ENCODE assay signal across 11 cellular contexts in genomic region chr18:9877655-9878014, GRCh38. TPM values are rescaled to one million over a fixed set of nuclear protein-coding genes. Genes with fewer than 3 reads are reported as not detected.
A peak's percentile ranks its signal among the peaks of the same experiment; 100 is the strongest.
DNase-seq lines count a peak whose midpoint lies in the region; ATAC-seq and TF ChIP-seq lines count a peak whose summit lies in the region.
"Had no signal": no experiment of that assay in that cellular context is flagged by ENCODE, and none has a peak within 500 bp of the region (broad histone marks: within the 10 kb centered on the region; RNA-seq: fewer than 3 reads in every experiment).

No MANE protein-coding gene starts in this region.

- H3K36me3 ChIP-seq in HCT116 (ENCODE audit: control insufficient read depth in 1 of 2, insufficient read depth in 2 of 2, low read length in 2 of 2) (no peaks in the 10 kb centered on the region), hepatocyte (replicated peaks; ENCODE audit: insufficient read depth, low read depth) (no peaks in the 10 kb centered on the region), spleen (no peaks in the 10 kb centered on the region)

- H4K20me1 ChIP-seq in HCT116 (ENCODE audit: insufficient read depth) (no peaks in the 10 kb centered on the region), hepatocyte (ENCODE audit: insufficient read depth, poor library complexity, severe bottlenecking) (no peaks in the 10 kb centered on the region)

- H3K4me3 Mint-ChIP-seq in activated T-helper 17 cell treated with anti-CD3 and anti-CD28 coated beads, Interleukin-2, amount 50 U/mL, for 72 hours, result peak overlapping the region; percentile 50

- TF ChIP-seq POLR2A in HCT116 (IDR thresholded peaks at IDR 0.05; ENCODE audit: borderline replicate concordance, extremely low read depth, insufficient read depth, insufficient read length) (no peak), spleen (IDR thresholded peaks at IDR 0.05) (no peak)

- H3K9me2 ChIP-seq in HCT116 (ENCODE audit: insufficient read depth) (no peaks in the 10 kb centered on the region), hepatocyte (replicated peaks; ENCODE audit: insufficient read depth) (no peaks in the 10 kb centered on the region)

- H3K27me3 Mint-ChIP-seq in activated T-helper 17 cell treated with anti-CD3 and anti-CD28 coated beads, Interleukin-2, amount 50 U/mL, for 72 hours, result peaks cover 17% of the 10 kb centered on the region

- H3K27me3 ChIP-seq in HCT116 (ENCODE audit: insufficient read depth, low read length) (no peaks in the 10 kb centered on the region), hepatocyte (no peaks in the 10 kb centered on the region), spleen (replicated peaks in 1 of 7) (no peaks in the 10 kb centered on the region)

- H3K4me1 ChIP-seq in HCT116 (ENCODE audit: control insufficient read depth in 1 of 2, insufficient read depth in 2 of 2, low read length in 2 of 2) (peaks cover 17 to 45% of the 10 kb centered on the region in 2 experiments), hepatocyte (ENCODE audit: insufficient read depth) (peaks cover 15% of the 10 kb centered on the region), spleen (peaks cover 0 to 12% (median 6%) of the 10 kb centered on the region in 6 donors)

- H3K4me2 ChIP-seq in HCT116 (ENCODE audit: low read length) (peak overlapping the region; percentile 78), hepatocyte (peak overlapping the region; percentile 60)

- H3K9me3 ChIP-seq in HCT116 (ENCODE audit: control insufficient read depth in 1 of 2, insufficient read depth in 1 of 2, low read depth in 1 of 2, low read length in 2 of 2) (no peaks in the 10 kb centered on the region), hepatocyte (ENCODE audit: low read depth) (no peaks in the 10 kb centered on the region), spleen (no peaks in the 10 kb centered on the region)

- no peak for TF ChIP-seq RAD21 in HCT116 (IDR thresholded peaks at IDR 0.05; ENCODE audit: low read depth)

- H3K27ac ChIP-seq in HCT116 (ENCODE audit: low read depth, low read length), result peak overlapping the region; percentile 62
- H3K27ac ChIP-seq in hepatocyte, result peak overlapping the region; percentile 86
- H3K27ac ChIP-seq in spleen, result peak overlapping the region in 7 of 8 donors; percentile 30 to 76 (median 66)

- 0 out of 2 replicates have a peak, but pooled peaks have one; percentile 3 for ATAC-seq in HCT116
- no peak for ATAC-seq in activated T-helper 17 cell treated with anti-CD3 and anti-CD28 coated beads, Interleukin-2, amount 50 U/mL, for 72 hours (replicated peaks)
- no peak for ATAC-seq in HG03159 (IDR thresholded peaks at IDR 0.05; ENCODE audit: unreplicated experiment)

- H3K27ac Mint-ChIP-seq in activated T-helper 17 cell treated with anti-CD3 and anti-CD28 coated beads, Interleukin-2, amount 50 U/mL, for 72 hours, result peak overlapping the region; percentile 14

- H2AFZ ChIP-seq in HCT116 (ENCODE audit: low read depth, low read length, poor library complexity, severe bottlenecking) (peak overlapping the region; percentile 96), hepatocyte (no peak overlapping the region)

- peaks cover 13% of the 10 kb centered on the region for H3K4me1 Mint-ChIP-seq in activated T-helper 17 cell treated with anti-CD3 and anti-CD28 coated beads, Interleukin-2, amount 50 U/mL, for 72 hours

- H3K79me2 ChIP-seq in HCT116 (ENCODE audit: insufficient read depth, low read length) (no peaks in the 10 kb centered on the region), hepatocyte (no peaks in the 10 kb centered on the region)

- H3K4me3 ChIP-seq in HCT116 (replicated peaks in 1 of 2; ENCODE audit: low read depth in 1 of 2, low read length in 2 of 2) (peak overlapping the region; percentile 21 to 44), hepatocyte (no peak overlapping the region), spleen (no peak overlapping the region)

- TF ChIP-seq CTCF in HCT116 (IDR thresholded peaks at IDR 0.05 in 2 of 3, conservative IDR thresholded peaks at IDR 0.05 in 1 of 3; ENCODE audit: borderline replicate concordance in 1 of 3, insufficient read depth in 1 of 3, low read depth in 2 of 3, low read length in 2 of 3) (no peak), hepatocyte (IDR thresholded peaks at IDR 0.05; ENCODE audit: poor library complexity) (no peak), spleen (IDR thresholded peaks at IDR 0.05 in 8 of 11, conservative IDR thresholded peaks at IDR 0.05 in 3 of 11) (no peak)

- RAD21 ChIA-PET in HCT116 (lab: Charles Lee; ENCODE audit: low non-redundant PET in 1 of 2, low total read pairs in 2 of 2, uncharacterized antibody in 2 of 2, unreplicated experiment in 2 of 2), result no interaction called here

- POLR2A ChIA-PET in HCT116 (lab: Charles Lee), result interaction anchor here (0.6 to 1.3 kb wide), 2 partner anchors 9 to 36 kb away, joined by 3 to 5 read pairs; partner anchors contain the start of genes TXNDC2 and VAPA

- no peaks in the 10 kb centered on the region for H3K36me3 Mint-ChIP-seq in activated T-helper 17 cell treated with anti-CD3 and anti-CD28 coated beads, Interleukin-2, amount 50 U/mL, for 72 hours (ENCODE audit: low read depth)

- H3K9ac ChIP-seq in HCT116 (ENCODE audit: low read length), result peak overlapping the region; percentile 55

- intact Hi-C loops in HCT116 (cut with micrococcal nuclease), result no loop called here
- intact Hi-C loops in spleen (cut with DNase I; ENCODE audit: low total_unique reads), result no loop called here

- BruUV-seq in HCT116 (replicated peaks; lab: Mats Ljungman, UMichigan), result TSS peak; percentile 84

- DNase-seq in HCT116 (ENCODE audit: low read depth, low spot score) (no peak), hepatocyte (ENCODE audit: low spot score) (no peak), spleen (no peak), D341Med (ENCODE audit: low spot score) (no peak), hypothalamus (lab: John Stamatoyannopoulos, UW) (no peak), NCI-H1105 (lab: John Stamatoyannopoulos, UW) (no peak)
- DNase-seq: aorta, Karpas-422 had no signal

- CTCF ChIA-PET in HCT116 (lab: Charles Lee), result no interaction called here

- no peaks in the 10 kb centered on the region for H3K9me3 Mint-ChIP-seq in activated T-helper 17 cell treated with anti-CD3 and anti-CD28 coated beads, Interleukin-2, amount 50 U/mL, for 72 hours

TF ChIP-seq in HCT116, 20 proteins besides CTCF, POLR2A, EP300 and RAD21:
- TF ChIP-seq POLR2AphosphoS5 (IDR thresholded peaks at IDR 0.05; ENCODE audit: low read depth, low read length), result no peak
- TF ChIP-seq JUND (IDR thresholded peaks at IDR 0.05), result no peak
- TF ChIP-seq EZH2phosphoT487 (IDR thresholded peaks at IDR 0.05; ENCODE audit: borderline replicate concordance), result no peak
- TF ChIP-seq ATF3 (IDR thresholded peaks at IDR 0.05), result no peak
- no peak for TF ChIP-seq FOSL1 (IDR thresholded peaks at IDR 0.05; ENCODE audit: low read depth)
- no peak for TF ChIP-seq REST (IDR thresholded peaks at IDR 0.05; ENCODE audit: low read depth)
- TF ChIP-seq TCF7L2 (IDR thresholded peaks at IDR 0.05; ENCODE audit: borderline replicate concordance, extremely low read depth, insufficient read depth, insufficient read length), result no peak

RNA-seq across cellular contexts. Expression of gene TXNDC2, which starts 8.1 kb away (rescaled TPM):
- total RNA-seq in HCT116 (2021; ENCODE audit: unreplicated experiment) (0.12 TPM), hepatocyte (0.08 TPM in 1 of 2 replicates, not detected in the other), spleen (under 1 TPM in 5 of 7 donors, not detected in 2; 0.37 to 0.93 (median 0.43) TPM)
- 0.03 and 0.05 TPM in 2 replicates for polyA plus RNA-seq in HCT116 (2012)
- not detected for total RNA-seq in activated T-helper 17 cell treated with anti-CD3 and anti-CD28 coated beads, Interleukin-2, amount 50 U/mL, for 72 hours
- polyA plus RNA-seq in hepatocyte (0.41 TPM in 1 of 2 replicates, not detected in the other), spleen (under 1 TPM in 1 of 3 donors, not detected in 2; 0.03 TPM)
- total RNA-seq: myocyte had no signal
- polyA plus RNA-seq: aorta had no signal

RNA-seq across cellular contexts. Expression of gene VAPA, which starts 36.2 kb away (rescaled TPM):
- total RNA-seq in HCT116 (2021; ENCODE audit: unreplicated experiment) (295 TPM), hepatocyte (267 and 324 TPM in 2 replicates), spleen (100 to 1,000 TPM; 141 to 290 (median 205) TPM)
- 170 and 206 TPM in 2 replicates for polyA plus RNA-seq in HCT116 (2012)
- 100 to 1,000 TPM; 135 to 185 TPM for total RNA-seq in activated T-helper 17 cell treated with anti-CD3 and anti-CD28 coated beads, Interleukin-2, amount 50 U/mL, for 72 hours
- polyA plus RNA-seq in hepatocyte (288 and 290 TPM in 2 replicates), spleen (10 to 100 TPM; 53.1 to 92.5 (median 92.5) TPM)

Comparison
In these comparisons a context has a peak if more than half of its experiments do, and no peak if none do; other contexts are left out.
1. H3K4me3 ChIP-seq: peak in HCT116 (2 of 2); none in hepatocyte (single experiment) and spleen (0 of 8).
2. Peak in every context shown above with its lines, with median percentiles within 50 percentile points of each other: H3K27ac ChIP-seq.